ENCODE assay signal across 1 cellular context in genomic region chr3:108608750-108609149, GRCh38.
TF ChIP-seq lines count a peak whose summit lies in the region.

No MANE protein-coding gene starts in this region.

TF ChIP-seq in GM23338, 12 proteins besides CTCF, POLR2A, EP300 and RAD21:
- TF ChIP-seq ZNF114 (CRISPR knock-in tag; IDR thresholded peaks at IDR 0.05) (no peak), EZH2phosphoT487 (IDR thresholded peaks at IDR 0.05; ENCODE audit: unreplicated experiment) (no peak), ETS1 (IDR thresholded peaks at IDR 0.05) (no peak), NANOG (IDR thresholded peaks at IDR 0.05; ENCODE audit: borderline replicate concordance) (no peak), ZNF331 (CRISPR knock-in tag; IDR thresholded peaks at IDR 0.05; ENCODE audit: low read depth) (no peak), CREB1 (CRISPR knock-in tag; IDR thresholded peaks at IDR 0.05; ENCODE audit: low read depth) (no peak)
- TF ChIP-seq, protein P1, sequence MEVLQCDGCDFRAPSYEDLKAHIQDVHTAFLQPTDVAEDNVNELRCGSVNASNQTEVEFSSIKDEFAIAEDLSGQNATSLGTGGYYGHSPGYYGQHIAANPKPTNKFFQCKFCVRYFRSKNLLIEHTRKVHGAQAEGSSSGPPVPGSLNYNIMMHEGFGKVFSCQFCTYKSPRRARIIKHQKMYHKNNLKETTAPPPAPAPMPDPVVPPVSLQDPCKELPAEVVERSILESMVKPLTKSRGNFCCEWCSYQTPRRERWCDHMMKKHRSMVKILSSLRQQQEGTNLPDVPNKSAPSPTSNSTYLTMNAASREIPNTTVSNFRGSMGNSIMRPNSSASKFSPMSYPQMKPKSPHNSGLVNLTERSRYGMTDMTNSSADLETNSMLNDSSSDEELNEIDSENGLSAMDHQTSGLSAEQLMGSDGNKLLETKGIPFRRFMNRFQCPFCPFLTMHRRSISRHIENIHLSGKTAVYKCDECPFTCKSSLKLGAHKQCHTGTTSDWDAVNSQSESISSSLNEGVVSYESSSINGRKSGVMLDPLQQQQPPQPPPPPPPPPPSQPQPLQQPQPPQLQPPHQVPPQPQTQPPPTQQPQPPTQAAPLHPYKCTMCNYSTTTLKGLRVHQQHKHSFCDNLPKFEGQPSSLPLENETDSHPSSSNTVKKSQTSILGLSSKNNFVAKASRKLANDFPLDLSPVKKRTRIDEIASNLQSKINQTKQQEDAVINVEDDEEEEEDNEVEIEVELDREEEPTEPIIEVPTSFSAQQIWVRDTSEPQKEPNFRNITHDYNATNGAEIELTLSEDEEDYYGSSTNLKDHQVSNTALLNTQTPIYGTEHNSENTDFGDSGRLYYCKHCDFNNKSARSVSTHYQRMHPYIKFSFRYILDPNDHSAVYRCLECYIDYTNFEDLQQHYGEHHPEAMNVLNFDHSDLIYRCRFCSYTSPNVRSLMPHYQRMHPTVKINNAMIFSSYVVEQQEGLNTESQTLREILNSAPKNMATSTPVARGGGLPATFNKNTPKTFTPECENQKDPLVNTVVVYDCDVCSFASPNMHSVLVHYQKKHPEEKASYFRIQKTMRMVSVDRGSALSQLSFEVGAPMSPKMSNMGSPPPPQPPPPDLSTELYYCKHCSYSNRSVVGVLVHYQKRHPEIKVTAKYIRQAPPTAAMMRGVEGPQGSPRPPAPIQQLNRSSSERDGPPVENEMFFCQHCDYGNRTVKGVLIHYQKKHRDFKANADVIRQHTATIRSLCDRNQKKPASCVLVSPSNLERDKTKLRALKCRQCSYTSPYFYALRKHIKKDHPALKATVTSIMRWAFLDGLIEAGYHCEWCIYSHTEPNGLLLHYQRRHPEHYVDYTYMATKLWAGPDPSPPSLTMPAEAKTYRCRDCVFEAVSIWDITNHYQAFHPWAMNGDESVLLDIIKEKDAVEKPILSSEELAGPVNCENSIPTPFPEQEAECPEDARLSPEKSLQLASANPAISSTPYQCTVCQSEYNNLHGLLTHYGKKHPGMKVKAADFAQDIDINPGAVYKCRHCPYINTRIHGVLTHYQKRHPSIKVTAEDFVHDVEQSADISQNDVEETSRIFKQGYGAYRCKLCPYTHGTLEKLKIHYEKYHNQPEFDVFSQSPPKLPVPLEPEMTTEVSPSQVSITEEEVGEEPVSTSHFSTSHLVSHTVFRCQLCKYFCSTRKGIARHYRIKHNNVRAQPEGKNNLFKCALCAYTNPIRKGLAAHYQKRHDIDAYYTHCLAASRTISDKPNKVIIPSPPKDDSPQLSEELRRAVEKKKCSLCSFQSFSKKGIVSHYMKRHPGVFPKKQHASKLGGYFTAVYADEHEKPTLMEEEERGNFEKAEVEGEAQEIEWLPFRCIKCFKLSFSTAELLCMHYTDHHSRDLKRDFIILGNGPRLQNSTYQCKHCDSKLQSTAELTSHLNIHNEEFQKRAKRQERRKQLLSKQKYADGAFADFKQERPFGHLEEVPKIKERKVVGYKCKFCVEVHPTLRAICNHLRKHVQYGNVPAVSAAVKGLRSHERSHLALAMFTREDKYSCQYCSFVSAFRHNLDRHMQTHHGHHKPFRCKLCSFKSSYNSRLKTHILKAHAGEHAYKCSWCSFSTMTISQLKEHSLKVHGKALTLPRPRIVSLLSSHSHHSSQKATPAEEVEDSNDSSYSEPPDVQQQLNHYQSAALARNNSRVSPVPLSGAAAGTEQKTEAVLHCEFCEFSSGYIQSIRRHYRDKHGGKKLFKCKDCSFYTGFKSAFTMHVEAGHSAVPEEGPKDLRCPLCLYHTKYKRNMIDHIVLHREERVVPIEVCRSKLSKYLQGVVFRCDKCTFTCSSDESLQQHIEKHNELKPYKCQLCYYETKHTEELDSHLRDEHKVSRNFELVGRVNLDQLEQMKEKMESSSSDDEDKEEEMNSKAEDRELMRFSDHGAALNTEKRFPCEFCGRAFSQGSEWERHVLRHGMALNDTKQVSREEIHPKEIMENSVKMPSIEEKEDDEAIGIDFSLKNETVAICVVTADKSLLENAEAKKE (CRISPR knock-in tag; IDR thresholded peaks at IDR 0.05): no peak
